Comparison of ENCODE assay signal across 8 cellular contexts in genomic region chrX:1537031-1537715, GRCh38. TPM values are rescaled to one million over a fixed set of nuclear protein-coding genes. Genes with fewer than 3 reads are reported as not detected.
DNase-seq lines count a peak whose midpoint lies in the region; ATAC-seq and TF ChIP-seq lines count a peak whose summit lies in the region.

Gene P2RY8 (minus strand): TSS chrX:1537185. CDS start chrX:1466558, 70,627 bp downstream.

- peak; percentile 65 to 88 (median 79) for DNase-seq in CD8-positive, alpha-beta T cell
- DNase-seq in lower lobe of right lung (peak; percentile 72), COLO829 (ENCODE audit: low spot score) (no peak)
- DNase-seq in stimulated activated CD8-positive, alpha-beta memory T cell treated with anti-CD3 and anti-CD28 coated beads, Interleukin-7, amount 100 ng/mL, for 4 hours (ENCODE audit: low read depth in 2 of 2): peak; percentile 68 to 71

- peak; percentile 76 for ATAC-seq in CD8-positive, alpha-beta T cell
- ATAC-seq in GM19328 (IDR thresholded peaks at IDR 0.05; ENCODE audit: unreplicated experiment): peak; percentile 65
- ATAC-seq in HG03442 (IDR thresholded peaks at IDR 0.05; ENCODE audit: unreplicated experiment): peak; percentile 53
- peak; percentile 74 to 82 for ATAC-seq in lower lobe of right lung

- H3K4me1 Mint-ChIP-seq in CD8-positive, alpha-beta T cell (ENCODE audit: low read depth): peaks cover 20% of the 10 kb centered on the region
- peaks cover 31% of the 10 kb centered on the region for H3K4me1 Mint-ChIP-seq in activated naive CD4-positive, alpha-beta T cell treated with anti-CD3 and anti-CD28 coated beads, Interleukin-2, amount 50 U/mL, for 24 hours

- H3F3A ChIP-seq in SU-DHL-6 (ENCODE audit: insufficient read depth): peaks cover 23% of the 10 kb centered on the region

- POLR2A ChIA-PET in CD8-positive, alpha-beta T cell (lab: Charles Lee): no interaction called here

- peak within 1 kb of the TSS; percentile 98 for H3K27ac Mint-ChIP-seq in CD8-positive, alpha-beta T cell
- peak within 1 kb of the TSS; percentile 97 for H3K27ac Mint-ChIP-seq in activated naive CD4-positive, alpha-beta T cell treated with anti-CD3 and anti-CD28 coated beads, Interleukin-2, amount 50 U/mL, for 24 hours

- H3K36me3 ChIP-seq in CD8-positive, alpha-beta T cell (ENCODE audit: insufficient read depth, low read length): no peaks in the 10 kb centered on the region
- H3K36me3 ChIP-seq in SU-DHL-6 (ENCODE audit: low read length) (peaks cover 6% of the 10 kb centered on the region), lower lobe of right lung (no peaks in the 10 kb centered on the region)

- no peaks in the 10 kb centered on the region for H3K9me2 ChIP-seq in SU-DHL-6 (replicated peaks; ENCODE audit: insufficient read depth, low read length)

- peak within 1 kb of the TSS; percentile 81 for H3K9ac ChIP-seq in SU-DHL-6 (ENCODE audit: low read length)

- H3K36me3 Mint-ChIP-seq in CD8-positive, alpha-beta T cell: peaks cover 31% of the 10 kb centered on the region
- H3K36me3 Mint-ChIP-seq in activated naive CD4-positive, alpha-beta T cell treated with anti-CD3 and anti-CD28 coated beads, Interleukin-2, amount 50 U/mL, for 24 hours: peaks cover 3% of the 10 kb centered on the region

- intact Hi-C loops in CD8-positive, alpha-beta T cell (cut with DNase I, micrococcal nuclease): loop anchor here (1.0 to 10.0 kb wide), 15 partner anchors 16 to 1158 kb away; partner anchors contain the start of genes AKAP17A (in 2 of the 2), SLC25A6 (in 2 of the 2) and CD99 (in 1 of the 2)
- intact Hi-C loops in lower lobe of right lung (cut with DNase I): no loop called here

- CTCF ChIA-PET in CD8-positive, alpha-beta T cell (lab: Charles Lee): no interaction called here

- H3K4me3 Mint-ChIP-seq in CD8-positive, alpha-beta T cell: peak within 1 kb of the TSS; percentile 98
- H3K4me3 Mint-ChIP-seq in activated naive CD4-positive, alpha-beta T cell treated with anti-CD3 and anti-CD28 coated beads, Interleukin-2, amount 50 U/mL, for 24 hours: peak within 1 kb of the TSS; percentile 91

- peak within 1 kb of the TSS; percentile 92 for H3K27ac ChIP-seq in CD8-positive, alpha-beta T cell (ENCODE audit: low read depth, low read length)
- peak within 1 kb of the TSS; percentile 100 for H3K27ac ChIP-seq in SU-DHL-6 (ENCODE audit: low read depth, low read length)
- peak within 1 kb of the TSS; percentile 73 for H3K27ac ChIP-seq in lower lobe of right lung

- H3K27me3 ChIP-seq in CD8-positive, alpha-beta T cell (ENCODE audit: insufficient read depth, low read length): no peaks in the 10 kb centered on the region
- no peaks in the 10 kb centered on the region for H3K27me3 ChIP-seq in SU-DHL-6 (ENCODE audit: low read length)
- peaks cover 4% of the 10 kb centered on the region for H3K27me3 ChIP-seq in lower lobe of right lung (ENCODE audit: low read depth)

- H3K79me2 ChIP-seq in SU-DHL-6 (ENCODE audit: insufficient read depth, low read length): peaks cover 19% of the 10 kb centered on the region

- H3K27me3 Mint-ChIP-seq in CD8-positive, alpha-beta T cell (ENCODE audit: low read depth): no peaks in the 10 kb centered on the region
- H3K27me3 Mint-ChIP-seq in activated naive CD4-positive, alpha-beta T cell treated with anti-CD3 and anti-CD28 coated beads, Interleukin-2, amount 50 U/mL, for 24 hours: no peaks in the 10 kb centered on the region

- H2AFZ ChIP-seq in SU-DHL-6 (ENCODE audit: low read depth, low read length, severe bottlenecking): no peak within 1 kb of the TSS

- no peaks in the 10 kb centered on the region for H3K9me3 ChIP-seq in CD8-positive, alpha-beta T cell (ENCODE audit: low read length)
- H3K9me3 ChIP-seq in SU-DHL-6 (ENCODE audit: insufficient read depth, low read length) (no peaks in the 10 kb centered on the region), lower lobe of right lung (no peaks in the 10 kb centered on the region)

- no peak for TF ChIP-seq CTCF in CD8-positive, alpha-beta T cell (IDR thresholded peaks at IDR 0.05)
- TF ChIP-seq CTCF in SU-DHL-6 (IDR thresholded peaks at IDR 0.05; ENCODE audit: insufficient read depth, low read length, poor library complexity, severe bottlenecking) (no peak), lower lobe of right lung (IDR thresholded peaks at IDR 0.05) (no peak)

- peak within 1 kb of the TSS; percentile 90 for H3K4me2 ChIP-seq in SU-DHL-6 (ENCODE audit: low read depth, low read length, poor library complexity, severe bottlenecking)

- no peaks in the 10 kb centered on the region for H4K20me1 ChIP-seq in SU-DHL-6 (ENCODE audit: low read depth, low read length)

- peaks cover 15% of the 10 kb centered on the region for H3K4me1 ChIP-seq in CD8-positive, alpha-beta T cell (ENCODE audit: insufficient read depth, low read length)
- H3K4me1 ChIP-seq in lower lobe of right lung: no peaks in the 10 kb centered on the region

- H3K9me3 Mint-ChIP-seq in CD8-positive, alpha-beta T cell: no peaks in the 10 kb centered on the region
- H3K9me3 Mint-ChIP-seq in activated naive CD4-positive, alpha-beta T cell treated with anti-CD3 and anti-CD28 coated beads, Interleukin-2, amount 50 U/mL, for 24 hours: no peaks in the 10 kb centered on the region

- H3K4me3 ChIP-seq in CD8-positive, alpha-beta T cell (ENCODE audit: low read depth, low read length): peak within 1 kb of the TSS; percentile 71
- H3K4me3 ChIP-seq in SU-DHL-6 (ENCODE audit: insufficient read depth, low read length, poor library complexity, severe bottlenecking): peak within 1 kb of the TSS; percentile 73
- H3K4me3 ChIP-seq in lower lobe of right lung: peak within 1 kb of the TSS; percentile 54

RNA-seq across cellular contexts. Expression of gene P2RY8, which starts in this region (rescaled TPM):
- 100 to 1,000 TPM; 196 to 197 TPM for total RNA-seq in CD8-positive, alpha-beta T cell
- 3.0 TPM for total RNA-seq in lower lobe of right lung

Comparison
In these comparisons a context has a peak if more than half of its experiments do, and no peak if none do; other contexts are left out.
1. RNA of gene P2RY8 (total RNA-seq): 196 to 197 TPM in CD8-positive, alpha-beta T cell; 3.0 TPM in lower lobe of right lung (single experiment); every median in the first group is over 10 times any median in the second.
2. Peak in every context shown above with its lines, with median percentiles within 50 percentile points of each other: ATAC-seq, H3K27ac ChIP-seq and H3K4me3 ChIP-seq.